Comparison of ENCODE assay signal across 8 cellular contexts in the genomic region with DNA sequence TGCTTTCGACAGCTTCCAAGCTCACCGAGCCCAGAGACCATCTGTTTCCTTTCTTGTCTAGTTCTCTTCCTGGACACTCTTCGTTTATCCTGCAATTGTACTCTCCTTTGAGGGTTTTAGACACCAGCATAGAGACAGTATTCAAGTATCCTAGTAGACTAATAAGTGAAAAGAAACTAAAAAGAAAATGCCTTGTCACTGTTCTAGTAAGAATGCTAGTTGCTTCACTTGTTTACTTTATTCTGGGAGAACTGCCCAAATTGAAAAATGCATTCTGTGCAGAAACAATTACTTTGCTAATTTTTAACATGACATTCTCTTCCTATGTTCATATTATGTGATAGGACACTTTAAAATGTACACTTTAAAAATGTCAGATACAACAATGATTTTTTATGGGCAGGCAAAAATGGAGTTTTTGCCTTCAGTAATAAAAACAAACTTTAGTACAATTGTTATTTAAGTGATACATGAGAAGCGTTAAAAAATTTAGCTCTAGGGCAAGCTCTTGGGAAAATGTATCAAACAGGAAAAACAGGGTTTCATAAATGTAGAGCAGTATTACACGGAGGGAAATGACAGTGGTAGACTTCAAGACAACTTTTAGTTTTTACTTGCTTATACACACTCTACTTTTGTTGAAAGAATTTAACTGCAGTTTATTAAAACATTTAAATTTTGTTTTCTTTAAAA. TPM values are rescaled to one million over a fixed set of nuclear protein-coding genes. Genes with fewer than 3 reads are reported as not detected.
DNase-seq lines count a peak whose midpoint lies in the region; ATAC-seq and TF ChIP-seq lines count a peak whose summit lies in the region.

No MANE protein-coding gene starts in this region.

- WGBS in mammary epithelial cell (ENCODE audit: low coverage, missing lambda C conversion rate): 2% methylated on average over 5 of the region's 5 CpGs

- H3K36me3 ChIP-seq in MG63 (peaks cover 29% of the 10 kb centered on the region), mammary epithelial cell (ENCODE audit: insufficient read depth, low read length) (no peaks in the 10 kb centered on the region)

- H3K4me2 ChIP-seq in mammary epithelial cell (ENCODE audit: insufficient read depth, low read depth, low read length): peak overlapping the region; percentile 82

- peaks cover 43% of the 10 kb centered on the region for H3K4me1 Mint-ChIP-seq in activated CD4-positive, alpha-beta T cell treated with anti-CD3 and anti-CD28 coated beads, Interleukin-2, amount 10 ng/mL, durations not matched to agents 7 days and 5 days

- H3K4me3 ChIP-seq in MG63: peak overlapping the region; percentile 79
- peak overlapping the region; percentile 85 to 95 (median 85) for H3K4me3 ChIP-seq in mammary epithelial cell (replicated peaks in 1 of 3; ENCODE audit: insufficient read depth in 1 of 3, low read depth in 2 of 3, low read length in 3 of 3)

- TSS peak; percentile 23 for BruUV-seq in mammary epithelial cell (replicated peaks; lab: Mats Ljungman, UMichigan)

- DNase-seq in activated CD4-positive, alpha-beta T cell treated with anti-CD3 and anti-CD28 coated beads, Interleukin-2, amount 10 ng/mL, durations not matched to agents 7 days and 5 days: no peak
- DNase-seq in activated CD4-positive, alpha-beta T cell treated with anti-CD3 and anti-CD28 coated beads, Interleukin-2, amount 50 U/mL, for 4 hours: no peak
- DNase-seq in MG63 (no peak), mammary epithelial cell (peak; percentile 54), kidney glomerular epithelial cell (lab: John Stamatoyannopoulos, UW) (peak; percentile 39), stromal cell of bone marrow (ENCODE audit: low read depth) (peak; percentile 56), cortex of kidney (lab: John Stamatoyannopoulos, UW) (no peak)

- no peaks in the 10 kb centered on the region for H3K27me3 ChIP-seq in MG63
- no peaks in the 10 kb centered on the region for H3K27me3 ChIP-seq in mammary epithelial cell (ENCODE audit: insufficient read depth, low read length)

- no peaks in the 10 kb centered on the region for H4K20me1 ChIP-seq in mammary epithelial cell (ENCODE audit: insufficient read depth, low read length)

- peak overlapping the region; percentile 88 for H3K27ac ChIP-seq in mammary epithelial cell (ENCODE audit: insufficient read depth, low read depth, low read length)

- no peak for ATAC-seq in GM21737 (IDR thresholded peaks at IDR 0.05; ENCODE audit: unreplicated experiment)

- peaks cover 2% of the 10 kb centered on the region for H3K9me3 Mint-ChIP-seq in activated CD4-positive, alpha-beta T cell treated with anti-CD3 and anti-CD28 coated beads, Interleukin-2, amount 10 ng/mL, durations not matched to agents 7 days and 5 days

- H3K4me3 Mint-ChIP-seq in activated CD4-positive, alpha-beta T cell treated with anti-CD3 and anti-CD28 coated beads, Interleukin-2, amount 10 ng/mL, durations not matched to agents 7 days and 5 days: peak overlapping the region; percentile 96

- in situ Hi-C loops in mammary epithelial cell (cut with MboI; ENCODE audit: low sequenced_read_pairs in 2 of 2): no loop called here

- TF ChIP-seq CTCF in mammary epithelial cell (conservative IDR thresholded peaks at IDR 0.05 in 1 of 2, IDR thresholded peaks at IDR 0.05 in 1 of 2; ENCODE audit: extremely low read depth in 1 of 2, insufficient read depth in 1 of 2, low read depth in 1 of 2, low read length in 2 of 2): no peak

- H3K79me2 ChIP-seq in mammary epithelial cell (ENCODE audit: insufficient read depth, low read length): peaks cover 54% of the 10 kb centered on the region

- peak overlapping the region; percentile 94 for H3K27ac Mint-ChIP-seq in activated CD4-positive, alpha-beta T cell treated with anti-CD3 and anti-CD28 coated beads, Interleukin-2, amount 10 ng/mL, durations not matched to agents 7 days and 5 days

- CTCF ChIA-PET in activated CD4-positive, alpha-beta T cell treated with anti-CD3 and anti-CD28 coated beads, Interleukin-2, amount 10 ng/mL, durations not matched to agents 7 days and 5 days (lab: Charles Lee): interaction anchor here (1.6 to 3.2 kb wide), 6 partner anchors 11 to 139 kb away, joined by 5 to 36 read pairs (median 14); no protein-coding TSS in a partner anchor
- CTCF ChIA-PET in mammary epithelial cell (lab: Charles Lee; ENCODE audit: low non-redundant PET): interaction anchor here (0.6 kb wide), 1 partner anchor 49 kb away, joined by 3 read pairs; no protein-coding TSS in a partner anchor

- H3K9ac ChIP-seq in mammary epithelial cell (ENCODE audit: insufficient read depth, low read length): peak overlapping the region; percentile 90

- H2AFZ ChIP-seq in mammary epithelial cell (ENCODE audit: low read depth, low read length): peak overlapping the region; percentile 82

- peaks cover 22% of the 10 kb centered on the region for H3K36me3 Mint-ChIP-seq in activated CD4-positive, alpha-beta T cell treated with anti-CD3 and anti-CD28 coated beads, Interleukin-2, amount 10 ng/mL, durations not matched to agents 7 days and 5 days (ENCODE audit: low read depth)

- POLR2A ChIA-PET in activated CD4-positive, alpha-beta T cell treated with anti-CD3 and anti-CD28 coated beads, Interleukin-2, amount 10 ng/mL, durations not matched to agents 7 days and 5 days (lab: Charles Lee): no interaction called here

- H3K9me3 ChIP-seq in MG63: no peaks in the 10 kb centered on the region
- no peaks in the 10 kb centered on the region for H3K9me3 ChIP-seq in mammary epithelial cell (replicated peaks; ENCODE audit: insufficient read depth, low read length)

- peaks cover 10% of the 10 kb centered on the region for H3K27me3 Mint-ChIP-seq in activated CD4-positive, alpha-beta T cell treated with anti-CD3 and anti-CD28 coated beads, Interleukin-2, amount 10 ng/mL, durations not matched to agents 7 days and 5 days

- peaks cover 34% of the 10 kb centered on the region for H3K4me1 ChIP-seq in mammary epithelial cell (ENCODE audit: insufficient read depth, low read length)

- dilution Hi-C loops in mammary epithelial cell (cut with HindIII; ENCODE audit: low sequenced_read_pairs): no loop called here

- intact Hi-C loops in mammary epithelial cell (cut with micrococcal nuclease): no loop called here

RNA-seq across cellular contexts. Expression of gene FHIP2A, which starts 1.3 kb away (rescaled TPM):
- total RNA-seq in activated CD4-positive, alpha-beta T cell treated with anti-CD3 and anti-CD28 coated beads, Interleukin-2, amount 10 ng/mL, durations not matched to agents 7 days and 5 days: 10 to 100 TPM; 23.3 to 34.2 TPM
- 7.1 and 9.4 TPM in 2 replicates for total RNA-seq in MG63 (2014; rRNA removed; shearing (Covaris generic); ENCODE audit: low replicate concordance)
- total RNA-seq in mammary epithelial cell: 10 to 100 TPM; 18.8 to 25.8 TPM
- 5.0 TPM for polyA plus RNA-seq in mammary epithelial cell
- 26.7 TPM for polyA minus RNA-seq in mammary epithelial cell

Comparison
In these comparisons a context has a peak if more than half of its experiments do, and no peak if none do; other contexts are left out.
1. DNase-seq: peak in mammary epithelial cell (single experiment), kidney glomerular epithelial cell (single experiment) and stromal cell of bone marrow (single experiment); none in activated CD4-positive, alpha-beta T cell treated with anti-CD3 and anti-CD28 coated beads, Interleukin-2, amount 10 ng/mL, durations not matched to agents 7 days and 5 days (single experiment), activated CD4-positive, alpha-beta T cell treated with anti-CD3 and anti-CD28 coated beads, Interleukin-2, amount 50 U/mL, for 4 hours (0 of 2), MG63 (single experiment) and cortex of kidney (single experiment).